In genomic region chr20:63577317-63577894, GRCh38 we compare ENCODE assay signal across 17 cellular contexts. TPM values are rescaled to one million over a fixed set of nuclear protein-coding genes. Genes with fewer than 3 reads are reported as not detected.
A peak's percentile ranks its signal among the peaks of the same experiment; 100 is the strongest.
DNase-seq lines count a peak whose midpoint lies in the region; ATAC-seq and TF ChIP-seq lines count a peak whose summit lies in the region.
"Had no signal": no experiment of that assay in that cellular context is flagged by ENCODE, and none has a peak within 500 bp of the region (broad histone marks: within the 10 kb centered on the region; RNA-seq: fewer than 3 reads in every experiment).

No MANE protein-coding gene starts in this region.

- H3K27ac ChIP-seq in right lobe of liver, result no peak overlapping the region
- H3K27ac ChIP-seq: brain microvascular endothelial cell had no signal

- no peaks in the 10 kb centered on the region for H3K36me3 ChIP-seq in right lobe of liver
- H3K36me3 ChIP-seq: brain microvascular endothelial cell had no signal

- DNase-seq in DMS 273 (lab: John Stamatoyannopoulos, UW; ENCODE audit: unreplicated experiment) (peak; percentile 67), NCI-H2029 treated with DMSO at 0.1 percent for 48 hours (lab: John Stamatoyannopoulos, UW) (peak; percentile 37), dermis blood vessel endothelial cell (peak; percentile 9), right lobe of liver (peak; percentile 83 to 91 (median 85)), NCI-H2171 treated with DMSO at 0.1 percent for 48 hours (lab: John Stamatoyannopoulos, UW) (no peak), endothelial cell (ENCODE audit: low spot score) (no peak)
- DNase-seq in natural killer cell treated with Interleukin-12 subunit alpha and Interleukin-12 subunit beta and Interleukin-15 and Interleukin-18, amount 100 ng/mL, for 72 hours (ENCODE audit: low spot score), result no peak
- DNase-seq: activated CD4-positive, alpha-beta T cell treated with anti-CD3 and anti-CD28 coated beads for 4 hours; activated naive CD4-positive, alpha-beta T cell treated with anti-CD3 and anti-CD28 coated beads, Interleukin-2, amount 10 ng/mL, durations not matched to agents 7 days and 5 days; brain microvascular endothelial cell; KG1; NCI-H187; NCI-H748 treated with DMSO at 0.1 percent for 48 hours; RPMI8226; T-helper 2 cell had no signal

- H3K27me3 ChIP-seq in right lobe of liver, result no peaks in the 10 kb centered on the region
- H3K27me3 ChIP-seq: brain microvascular endothelial cell had no signal

- ATAC-seq in right lobe of liver, result peak; percentile 58 to 75 (median 63)
- no peak for ATAC-seq in natural killer cell treated with Interleukin-12 subunit alpha and Interleukin-12 subunit beta and Interleukin-15 and Interleukin-18, amount 100 ng/mL, for 72 hours
- no peak for ATAC-seq in HG02981 (IDR thresholded peaks at IDR 0.05; ENCODE audit: unreplicated experiment)

- H3K4me3 ChIP-seq in right lobe of liver, result no peak overlapping the region

- no peak overlapping the region for H3K27ac Mint-ChIP-seq in natural killer cell treated with Interleukin-12 subunit alpha and Interleukin-12 subunit beta and Interleukin-15 and Interleukin-18, amount 100 ng/mL, for 72 hours
- no peak overlapping the region for H3K27ac Mint-ChIP-seq in endothelial cell (ENCODE audit: unreplicated experiment)
- H3K27ac Mint-ChIP-seq: activated naive CD4-positive, alpha-beta T cell treated with anti-CD3 and anti-CD28 coated beads, Interleukin-2, amount 10 ng/mL, durations not matched to agents 7 days and 5 days had no signal

- no peak overlapping the region for H3K4me3 Mint-ChIP-seq in natural killer cell treated with Interleukin-12 subunit alpha and Interleukin-12 subunit beta and Interleukin-15 and Interleukin-18, amount 100 ng/mL, for 72 hours
- H3K4me3 Mint-ChIP-seq in endothelial cell (ENCODE audit: unreplicated experiment), result no peak overlapping the region
- H3K4me3 Mint-ChIP-seq: activated naive CD4-positive, alpha-beta T cell treated with anti-CD3 and anti-CD28 coated beads, Interleukin-2, amount 10 ng/mL, durations not matched to agents 7 days and 5 days had no signal

- 4% methylated on average over 5 of the region's 19 CpGs for WGBS in right lobe of liver (ENCODE audit: insufficient coverage, low coverage, low lambda C conversion rate, missing lambda C conversion rate)

- peaks cover 0 to 5% of the 10 kb centered on the region in 2 donors for H3K4me1 Mint-ChIP-seq in natural killer cell treated with Interleukin-12 subunit alpha and Interleukin-12 subunit beta and Interleukin-15 and Interleukin-18, amount 100 ng/mL, for 72 hours (ENCODE audit: low read depth in 2 of 2)
- no peaks in the 10 kb centered on the region for H3K4me1 Mint-ChIP-seq in endothelial cell (ENCODE audit: unreplicated experiment)

- TF ChIP-seq CTCF in right lobe of liver (IDR thresholded peaks at IDR 0.05), result no peak
- TF ChIP-seq CTCF in endothelial cell (IDR thresholded peaks at IDR 0.05; ENCODE audit: unreplicated experiment), result no peak

- no peaks in the 10 kb centered on the region for H3K4me1 ChIP-seq in right lobe of liver

- no peaks in the 10 kb centered on the region for H3K9me3 ChIP-seq in right lobe of liver

- intact Hi-C loops in right lobe of liver (cut with DNase I), result no loop called here

- no peaks in the 10 kb centered on the region for H3K9me3 Mint-ChIP-seq in natural killer cell treated with Interleukin-12 subunit alpha and Interleukin-12 subunit beta and Interleukin-15 and Interleukin-18, amount 100 ng/mL, for 72 hours
- H3K9me3 Mint-ChIP-seq in endothelial cell (ENCODE audit: unreplicated experiment), result no peaks in the 10 kb centered on the region
- H3K9me3 Mint-ChIP-seq: activated naive CD4-positive, alpha-beta T cell treated with anti-CD3 and anti-CD28 coated beads, Interleukin-2, amount 10 ng/mL, durations not matched to agents 7 days and 5 days had no signal

- H3K36me3 Mint-ChIP-seq in natural killer cell treated with Interleukin-12 subunit alpha and Interleukin-12 subunit beta and Interleukin-15 and Interleukin-18, amount 100 ng/mL, for 72 hours, result no peaks in the 10 kb centered on the region
- H3K36me3 Mint-ChIP-seq in endothelial cell (ENCODE audit: low read depth, unreplicated experiment), result no peaks in the 10 kb centered on the region
- H3K36me3 Mint-ChIP-seq: activated naive CD4-positive, alpha-beta T cell treated with anti-CD3 and anti-CD28 coated beads, Interleukin-2, amount 10 ng/mL, durations not matched to agents 7 days and 5 days had no signal

- peaks cover 5 to 6% of the 10 kb centered on the region in 2 donors for H3K27me3 Mint-ChIP-seq in natural killer cell treated with Interleukin-12 subunit alpha and Interleukin-12 subunit beta and Interleukin-15 and Interleukin-18, amount 100 ng/mL, for 72 hours
- peaks cover 2% of the 10 kb centered on the region for H3K27me3 Mint-ChIP-seq in endothelial cell (ENCODE audit: unreplicated experiment)

- no peak for TF ChIP-seq POLR2A in right lobe of liver (IDR thresholded peaks at IDR 0.05)

RNA-seq across cellular contexts. Expression of gene HELZ2, which starts 3.4 kb away (rescaled TPM):
- total RNA-seq in dermis blood vessel endothelial cell (54.8 and 64.0 TPM in 2 replicates), right lobe of liver (10 to 100 TPM; 14.8 to 30.3 (median 24.1) TPM), endothelial cell (ENCODE audit: unreplicated experiment) (15.3 TPM)
- total RNA-seq in natural killer cell treated with Interleukin-12 subunit alpha and Interleukin-12 subunit beta and Interleukin-15 and Interleukin-18, amount 100 ng/mL, for 72 hours, result 10 to 100 TPM; 19.6 to 27.6 TPM

RNA-seq across cellular contexts. Expression of gene FNDC11, which starts 23.4 kb away (rescaled TPM):
- total RNA-seq in dermis blood vessel endothelial cell (1.2 and 2.4 TPM in 2 replicates), right lobe of liver (not detected), endothelial cell (ENCODE audit: unreplicated experiment) (1.3 TPM)
- under 1 TPM; 0.31 to 0.39 TPM for total RNA-seq in natural killer cell treated with Interleukin-12 subunit alpha and Interleukin-12 subunit beta and Interleukin-15 and Interleukin-18, amount 100 ng/mL, for 72 hours

RNA-seq across cellular contexts. Expression of gene SRMS, which starts 29.9 kb away (rescaled TPM):
- total RNA-seq in dermis blood vessel endothelial cell (not detected in 2 replicates), right lobe of liver (not detected), endothelial cell (ENCODE audit: unreplicated experiment) (not detected)
- total RNA-seq in natural killer cell treated with Interleukin-12 subunit alpha and Interleukin-12 subunit beta and Interleukin-15 and Interleukin-18, amount 100 ng/mL, for 72 hours, result not detected
- total RNA-seq: posterior vena cava had no signal

RNA-seq across cellular contexts. Expression of gene PTK6, which starts 40.2 kb away (rescaled TPM):
- under 0.01 and 0.05 TPM in 2 replicates for total RNA-seq in dermis blood vessel endothelial cell
- total RNA-seq in right lobe of liver, result 10 to 100 TPM in 1 of 6 experiments, 1 to 10 TPM in 3, under 1 TPM in 2; 0.78 to 11.0 (median 3.6) TPM
- under 1 TPM in 1 of 2 donors, not detected in 1; 0.19 TPM for total RNA-seq in natural killer cell treated with Interleukin-12 subunit alpha and Interleukin-12 subunit beta and Interleukin-15 and Interleukin-18, amount 100 ng/mL, for 72 hours
- not detected for total RNA-seq in endothelial cell (ENCODE audit: unreplicated experiment)

RNA-seq across cellular contexts. Expression of gene GMEB2, which starts 49.5 kb away (rescaled TPM):
- total RNA-seq in dermis blood vessel endothelial cell (10.9 and 18.7 TPM in 2 replicates), right lobe of liver (1 to 10 TPM; 3.2 to 7.0 (median 5.1) TPM), endothelial cell (ENCODE audit: unreplicated experiment) (11.2 TPM)
- 10 to 100 TPM; 14.7 to 15.5 TPM for total RNA-seq in natural killer cell treated with Interleukin-12 subunit alpha and Interleukin-12 subunit beta and Interleukin-15 and Interleukin-18, amount 100 ng/mL, for 72 hours

Comparison
In these comparisons a context has a peak if more than half of its experiments do, and no peak if none do; other contexts are left out.
1. DNase-seq: peak in DMS 273 (single experiment), NCI-H2029 treated with DMSO at 0.1 percent for 48 hours (single experiment), dermis blood vessel endothelial cell (single experiment) and right lobe of liver (3 of 3); none in natural killer cell treated with Interleukin-12 subunit alpha and Interleukin-12 subunit beta and Interleukin-15 and Interleukin-18, amount 100 ng/mL, for 72 hours (single experiment), NCI-H2171 treated with DMSO at 0.1 percent for 48 hours (single experiment) and endothelial cell (single experiment).
2. ATAC-seq: peak in right lobe of liver (4 of 4); none in natural killer cell treated with Interleukin-12 subunit alpha and Interleukin-12 subunit beta and Interleukin-15 and Interleukin-18, amount 100 ng/mL, for 72 hours (0 of 2) and HG02981 (single experiment).